Comparison of ENCODE assay signal across 9 cellular contexts in genomic region chr17:50547736-50548083, GRCh38. TPM values are rescaled to one million over a fixed set of nuclear protein-coding genes. Genes with fewer than 3 reads are reported as not detected.
DNase-seq lines count a peak whose midpoint lies in the region; ATAC-seq and TF ChIP-seq lines count a peak whose summit lies in the region.
"Had no signal": no experiment of that assay in that cellular context is flagged by ENCODE, and none has a peak within 500 bp of the region (broad histone marks: within the 10 kb centered on the region; RNA-seq: fewer than 3 reads in every experiment).

No MANE protein-coding gene starts in this region.

- peaks cover 7 to 8% (median 8%) of the 10 kb centered on the region in 3 donors for H3K4me1 Mint-ChIP-seq in IgD-negative memory B cell
- peaks cover 0 to 20% (median 15%) of the 10 kb centered on the region in 7 donors for H3K4me1 Mint-ChIP-seq in naive thymus-derived CD4-positive, alpha-beta T cell

- peaks cover 0 to 1% (median 0%) of the 10 kb centered on the region in 3 donors for H3K9me3 Mint-ChIP-seq in IgD-negative memory B cell
- H3K9me3 Mint-ChIP-seq in naive thymus-derived CD4-positive, alpha-beta T cell = no peaks in the 10 kb centered on the region

- POLR2A ChIA-PET in naive thymus-derived CD4-positive, alpha-beta T cell (lab: Charles Lee) = interaction anchor here (0.7 to 1.2 kb wide), 2 partner anchors 12 to 13 kb away, joined by 3 read pairs; partner anchors contain the start of gene CACNA1G

- H3K27me3 Mint-ChIP-seq in IgD-negative memory B cell = no peaks in the 10 kb centered on the region
- H3K27me3 Mint-ChIP-seq in naive thymus-derived CD4-positive, alpha-beta T cell = peaks cover 0 to 24% (median 7%) of the 10 kb centered on the region in 5 donors

- H3K4me1 ChIP-seq in naive thymus-derived CD4-positive, alpha-beta T cell (ENCODE audit: control insufficient read depth in 2 of 2, insufficient read depth in 2 of 2, low read length in 2 of 2) = peaks cover 6 to 9% of the 10 kb centered on the region in 2 donors

- H3K4me3 ChIP-seq in AG10803 (ENCODE audit: low read length) (peak overlapping the region; percentile 71), choroid plexus epithelial cell (ENCODE audit: low read depth, low read length) (peak overlapping the region; percentile 70)
- H3K4me3 ChIP-seq in naive thymus-derived CD4-positive, alpha-beta T cell (ENCODE audit: low read length) = peak overlapping the region; percentile 65

- TF ChIP-seq CTCF in AG10803 (conservative IDR thresholded peaks at IDR 0.05; ENCODE audit: low read length) (no peak), choroid plexus epithelial cell (conservative IDR thresholded peaks at IDR 0.05; ENCODE audit: low read depth, low read length) (no peak)

- DNase-seq in AG10803 (ENCODE audit: low read depth) (no peak), choroid plexus epithelial cell (ENCODE audit: low read depth) (no peak), left lobe of liver (ENCODE audit: low spot score) (no peak), AG08395 (ENCODE audit: low spot score) (no peak)
- DNase-seq in naive thymus-derived CD4-positive, alpha-beta T cell = no peak

- H3K27ac ChIP-seq in naive thymus-derived CD4-positive, alpha-beta T cell (ENCODE audit: low read depth, low read length) = peak overlapping the region; percentile 66

- H3K27ac Mint-ChIP-seq in IgD-negative memory B cell = peak overlapping the region in 2 of 3 donors; percentile 9 to 90
- H3K27ac Mint-ChIP-seq in naive thymus-derived CD4-positive, alpha-beta T cell = peak overlapping the region in 4 of 9 donors; percentile 45 to 84 (median 69)

- H3K4me3 Mint-ChIP-seq in IgD-negative memory B cell = peak overlapping the region; percentile 72 to 94 (median 82)
- peak overlapping the region; percentile 52 to 85 (median 76) for H3K4me3 Mint-ChIP-seq in naive thymus-derived CD4-positive, alpha-beta T cell

- no peaks in the 10 kb centered on the region for H3K27me3 ChIP-seq in naive thymus-derived CD4-positive, alpha-beta T cell (ENCODE audit: control insufficient read depth in 2 of 2, insufficient read depth in 2 of 2, low read length in 2 of 2)

- ATAC-seq in naive thymus-derived CD4-positive, alpha-beta T cell = no peak
- no peak for ATAC-seq in left lobe of liver
- ATAC-seq in HG02938 (IDR thresholded peaks at IDR 0.05; ENCODE audit: unreplicated experiment) = no peak
- ATAC-seq in HG02840 (IDR thresholded peaks at IDR 0.05; ENCODE audit: low FRiP score, unreplicated experiment) = no peak

- intact Hi-C loops in naive thymus-derived CD4-positive, alpha-beta T cell (cut with micrococcal nuclease) = loop anchor here (1.0 to 10.0 kb wide), 10 partner anchors 13 to 607 kb away; partner anchors contain the start of genes CACNA1G (in 2 of the 2) and NME1 (in 1 of the 2)

- no peaks in the 10 kb centered on the region for H3K36me3 ChIP-seq in naive thymus-derived CD4-positive, alpha-beta T cell (ENCODE audit: control insufficient read depth in 2 of 3, insufficient read depth in 3 of 3, low read length in 3 of 3)

- peaks cover 4% of the 10 kb centered on the region for H3K36me3 Mint-ChIP-seq in IgD-negative memory B cell
- peaks cover 0 to 2% (median 0%) of the 10 kb centered on the region in 5 donors for H3K36me3 Mint-ChIP-seq in naive thymus-derived CD4-positive, alpha-beta T cell

- CTCF ChIA-PET in naive thymus-derived CD4-positive, alpha-beta T cell (lab: Charles Lee) = interaction anchor here (0.7 to 1.3 kb wide), 3 partner anchors 40 to 91 kb away, joined by 3 read pairs; no protein-coding TSS in a partner anchor

- no peaks in the 10 kb centered on the region for H3K9me3 ChIP-seq in naive thymus-derived CD4-positive, alpha-beta T cell (ENCODE audit: control insufficient read depth in 2 of 3, low read length in 3 of 3)

RNA-seq across cellular contexts. Expression of gene SPATA20, which starts 0.7 kb away (rescaled TPM):
- polyA plus RNA-seq in IgD-negative memory B cell = 12.8 TPM
- total RNA-seq in naive thymus-derived CD4-positive, alpha-beta T cell = 10 to 100 TPM; 14.3 to 19.4 (median 16.4) TPM
- polyA plus RNA-seq in naive thymus-derived CD4-positive, alpha-beta T cell = 1 to 10 TPM; 3.7 to 5.6 TPM
- total RNA-seq in left lobe of liver = 40.6 TPM

RNA-seq across cellular contexts. Expression of gene CACNA1G, which starts 12.8 kb away (rescaled TPM):
- polyA plus RNA-seq in IgD-negative memory B cell = not detected
- total RNA-seq in naive thymus-derived CD4-positive, alpha-beta T cell = not detected
- polyA plus RNA-seq in naive thymus-derived CD4-positive, alpha-beta T cell = not detected
- 0.10 TPM for total RNA-seq in left lobe of liver
- total RNA-seq: glomerular endothelial cell had no signal

RNA-seq across cellular contexts. Expression of gene EPN3, which starts 15.2 kb away (rescaled TPM):
- not detected for polyA plus RNA-seq in IgD-negative memory B cell
- not detected for total RNA-seq in naive thymus-derived CD4-positive, alpha-beta T cell
- not detected for polyA plus RNA-seq in naive thymus-derived CD4-positive, alpha-beta T cell
- total RNA-seq in left lobe of liver = 0.35 TPM

RNA-seq across cellular contexts. Expression of gene MYCBPAP, which starts 39.5 kb away (rescaled TPM):
- 1.3 TPM for polyA plus RNA-seq in IgD-negative memory B cell
- total RNA-seq in naive thymus-derived CD4-positive, alpha-beta T cell = 1 to 10 TPM in 4 of 5 experiments, under 1 TPM in 1; 0.90 to 9.0 (median 8.6) TPM
- under 1 TPM in 1 of 2 donors, not detected in 1; 0.59 TPM for polyA plus RNA-seq in naive thymus-derived CD4-positive, alpha-beta T cell
- not detected for total RNA-seq in left lobe of liver
